Comparison of ENCODE assay signal across 8 cellular contexts in genomic region chr7:44213872-44214595, GRCh38. TPM values are rescaled to one million over a fixed set of nuclear protein-coding genes. Genes with fewer than 3 reads are reported as not detected.
DNase-seq lines count a peak whose midpoint lies in the region; ATAC-seq and TF ChIP-seq lines count a peak whose summit lies in the region.

No MANE protein-coding gene starts in this region.

- H3K9me3 Mint-ChIP-seq in progenitor cell of endocrine pancreas (ENCODE audit: low read depth) = no peaks in the 10 kb centered on the region

- peak overlapping the region; percentile 85 for H3K27ac Mint-ChIP-seq in progenitor cell of endocrine pancreas

- H3K36me3 Mint-ChIP-seq in progenitor cell of endocrine pancreas (ENCODE audit: insufficient read depth) = peaks cover 8% of the 10 kb centered on the region

- POLR2A ChIA-PET in GM10248 (lab: Yijun Ruan, JAX) = interaction anchor here (1.3 kb wide), 1 partner anchor 13 kb away, joined by 3 read pairs; the partner anchor contains the start of gene YKT6
- POLR2A ChIA-PET in RWPE1 (lab: Yijun Ruan, JAX; ENCODE audit: low non-redundant PET) = no interaction called here

- TF ChIP-seq CTCF in GM10248 (IDR thresholded peaks at IDR 0.05; ENCODE audit: control extremely low read depth, extremely low read depth, low read depth, missing control alignments) = peak; percentile 44
- peak; percentile 47 for TF ChIP-seq CTCF in RWPE1 (conservative IDR thresholded peaks at IDR 0.05; ENCODE audit: low read depth)
- TF ChIP-seq CTCF in progenitor cell of endocrine pancreas (IDR thresholded peaks at IDR 0.05; ENCODE audit: unreplicated experiment) = peak; percentile 60

- peak overlapping the region; percentile 61 for H3K27ac ChIP-seq in RWPE1

- H3K4me3 Mint-ChIP-seq in progenitor cell of endocrine pancreas (ENCODE audit: low read depth) = no peak overlapping the region

- no peaks in the 10 kb centered on the region for H3K27me3 Mint-ChIP-seq in progenitor cell of endocrine pancreas

- H3K4me1 Mint-ChIP-seq in progenitor cell of endocrine pancreas (ENCODE audit: low read depth) = peaks cover 3% of the 10 kb centered on the region

- peak; percentile 72 for DNase-seq in GM10248 (ENCODE audit: extremely low spot score)
- peak; percentile 34 for DNase-seq in LoVo (ENCODE audit: low spot score)
- peak; percentile 60 for DNase-seq in RWPE1 (ENCODE audit: low spot score)
- DNase-seq in fibroblast of peridontal ligament (ENCODE audit: extremely low read depth) = peak; percentile 37
- DNase-seq in progenitor cell of endocrine pancreas (ENCODE audit: low spot score, unreplicated experiment) = no peak
- no peak for DNase-seq in activated effector memory CD4-positive, alpha-beta T cell treated with anti-CD3 and anti-CD28 coated beads, Interleukin-2, amount 50 U/mL, for 16 hours
- DNase-seq in activated CD4-positive, alpha-beta T cell treated with anti-CD3 and anti-CD28 coated beads for 1 hour = no peak

- no peak for ATAC-seq in GM21723 (IDR thresholded peaks at IDR 0.05; ENCODE audit: unreplicated experiment)

- CTCF ChIA-PET in GM10248 (lab: Yijun Ruan, JAX) (interaction anchor here (1.0 to 2.3 kb wide), 5 partner anchors 8 to 351 kb away, joined by 3 to 12 read pairs (median 4); partner anchors contain the start of gene YKT6), RWPE1 (lab: Yijun Ruan, JAX) (interaction anchor here (0.6 to 1.6 kb wide), 10 partner anchors 13 to 368 kb away, joined by 3 to 6 read pairs (median 4); partner anchors contain the start of genes POLD2, TMED4 and YKT6)

RNA-seq across cellular contexts. Expression of gene YKT6, which starts 13.3 kb away (rescaled TPM):
- 79.2 and 82.5 TPM in 2 replicates for total RNA-seq in progenitor cell of endocrine pancreas

RNA-seq across cellular contexts. Expression of gene GCK, which starts 24.8 kb away (rescaled TPM):
- 4.9 and 5.9 TPM in 2 replicates for total RNA-seq in progenitor cell of endocrine pancreas

Comparison
In these comparisons a context has a peak if more than half of its experiments do, and no peak if none do; other contexts are left out.
1. DNase-seq: peak in GM10248 (single experiment), LoVo (single experiment), RWPE1 (single experiment) and fibroblast of peridontal ligament (single experiment); none in progenitor cell of endocrine pancreas (single experiment), activated effector memory CD4-positive, alpha-beta T cell treated with anti-CD3 and anti-CD28 coated beads, Interleukin-2, amount 50 U/mL, for 16 hours (single experiment) and activated CD4-positive, alpha-beta T cell treated with anti-CD3 and anti-CD28 coated beads for 1 hour (single experiment).
2. Peak in every context shown above with its lines, with median percentiles within 50 percentile points of each other: CTCF ChIP-seq.